Comparison of ENCODE assay signal across 17 cellular contexts in the genomic region with DNA sequence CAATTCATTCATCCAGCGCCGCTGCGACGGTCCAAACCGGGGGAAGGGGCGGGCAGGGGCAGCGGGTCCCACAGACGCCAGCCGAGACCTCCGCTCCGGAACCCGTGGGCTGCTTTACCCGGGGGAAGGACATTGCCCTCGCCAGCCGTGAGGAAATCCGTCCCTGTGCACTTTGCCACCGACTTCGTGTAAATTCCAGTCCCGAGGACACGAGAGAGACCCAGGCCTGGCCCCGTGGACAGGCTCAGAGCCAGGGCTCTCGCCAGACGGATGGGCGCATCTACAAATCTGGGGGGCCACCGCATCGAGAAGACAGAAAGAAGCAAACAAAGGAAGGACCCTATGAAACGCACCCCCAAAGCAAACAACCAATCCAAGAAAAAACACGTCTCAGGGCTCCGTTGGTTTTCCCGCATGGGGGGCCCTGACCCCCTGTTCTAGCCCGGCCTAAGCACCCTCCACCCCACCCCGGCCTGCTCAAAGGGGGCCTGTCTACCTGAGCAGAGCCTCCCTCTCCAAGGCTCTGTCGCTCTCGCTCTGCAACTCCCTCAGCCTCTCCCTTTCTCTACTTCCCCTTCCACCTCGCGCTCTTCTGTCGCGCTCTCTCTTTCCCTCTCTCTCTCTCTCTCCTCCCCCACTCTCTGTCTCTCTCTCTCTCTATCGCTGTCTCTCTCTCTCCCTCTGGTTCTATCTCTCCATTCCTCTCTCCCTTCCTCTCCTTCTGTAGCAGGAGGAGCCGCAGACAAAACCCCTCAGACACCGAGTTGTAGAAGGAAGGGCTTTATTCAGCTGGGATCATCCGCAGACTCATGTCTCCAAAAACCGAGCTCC. TPM values are rescaled to one million over a fixed set of nuclear protein-coding genes. Genes with fewer than 3 reads are reported as not detected.
DNase-seq lines count a peak whose midpoint lies in the region; ATAC-seq, FAIRE-seq and TF ChIP-seq lines count a peak whose summit lies in the region.
"Had no signal": no experiment of that assay in that cellular context is flagged by ENCODE, and none has a peak within 500 bp of the region (broad histone marks: within the 10 kb centered on the region; RNA-seq: fewer than 3 reads in every experiment).

No MANE protein-coding gene starts in this region.

- no peak for FAIRE-seq in frontal cortex (lab: Jason Lieb, UNC)

- no peak overlapping the region for H3K27ac Mint-ChIP-seq in CD4-positive, alpha-beta T cell
- H3K27ac Mint-ChIP-seq in naive thymus-derived CD8-positive, alpha-beta T cell: no peak overlapping the region
- H3K27ac Mint-ChIP-seq in Calu3 (ENCODE audit: unreplicated experiment): no peak overlapping the region

- no peaks in the 10 kb centered on the region for H3K36me3 Mint-ChIP-seq in CD4-positive, alpha-beta T cell (ENCODE audit: low read depth)
- peaks cover 2 to 12% (median 7%) of the 10 kb centered on the region in 3 donors for H3K36me3 Mint-ChIP-seq in naive thymus-derived CD8-positive, alpha-beta T cell
- no peaks in the 10 kb centered on the region for H3K36me3 Mint-ChIP-seq in Calu3 (ENCODE audit: insufficient read depth, unreplicated experiment)

- H3K4me3 ChIP-seq in H7 (ENCODE audit: insufficient read depth, low read depth, low read length) (peak overlapping the region; percentile 43), coronary artery (peak overlapping the region; percentile 54), upper lobe of left lung (peak overlapping the region in 1 of 4 donors; percentile 36)

- no peak for TF ChIP-seq EP300 in upper lobe of left lung (IDR thresholded peaks at IDR 0.05)

- no TSS peak for BruUV-seq in Calu3 (replicated peaks; lab: Mats Ljungman, UMichigan)

- TF ChIP-seq POLR2A in upper lobe of left lung (IDR thresholded peaks at IDR 0.05): no peak

- peak overlapping the region; percentile 61 for H3K4me3 Mint-ChIP-seq in CD4-positive, alpha-beta T cell
- H3K4me3 Mint-ChIP-seq in naive thymus-derived CD8-positive, alpha-beta T cell: peak overlapping the region; percentile 4 to 76 (median 64)
- no peak overlapping the region for H3K4me3 Mint-ChIP-seq in Calu3 (ENCODE audit: low read depth, unreplicated experiment)

- DNase-seq in CD4-positive, alpha-beta T cell: no peak
- DNase-seq in H7 (peak; percentile 62), coronary artery (ENCODE audit: low spot score) (no peak), Calu3 (no peak), upper lobe of left lung (no peak), frontal cortex (ENCODE audit: low spot score in 2 of 2) (no peak)
- DNase-seq in naive thymus-derived CD8-positive, alpha-beta T cell: no peak
- DNase-seq: central memory CD4-positive, alpha-beta T cell; COR-L47; hypothalamus; NCI-H1930; WERI-Rb-1 had no signal

- H3K9me3 Mint-ChIP-seq in CD4-positive, alpha-beta T cell: no peaks in the 10 kb centered on the region
- H3K9me3 Mint-ChIP-seq in naive thymus-derived CD8-positive, alpha-beta T cell: peaks cover 0 to 19% (median 2%) of the 10 kb centered on the region in 9 donors
- H3K9me3 Mint-ChIP-seq in Calu3 (ENCODE audit: low read depth, unreplicated experiment): peaks cover 8% of the 10 kb centered on the region

- no peaks in the 10 kb centered on the region for H3K9me3 ChIP-seq in CD4-positive, alpha-beta T cell (ENCODE audit: control insufficient read depth, low read length)
- no peaks in the 10 kb centered on the region for H3K9me3 ChIP-seq in upper lobe of left lung

- peaks cover 7 to 38% (median 12%) of the 10 kb centered on the region in 4 donors for H3K4me1 ChIP-seq in upper lobe of left lung

- POLR2A ChIA-PET in CD4-positive, alpha-beta T cell (lab: Charles Lee): no interaction called here
- POLR2A ChIA-PET in naive thymus-derived CD8-positive, alpha-beta T cell (lab: Charles Lee): no interaction called here

- H3K4me1 Mint-ChIP-seq in CD4-positive, alpha-beta T cell (ENCODE audit: low read depth): peaks cover 43% of the 10 kb centered on the region
- H3K4me1 Mint-ChIP-seq in naive thymus-derived CD8-positive, alpha-beta T cell: peaks cover 24 to 47% (median 37%) of the 10 kb centered on the region in 4 donors
- no peaks in the 10 kb centered on the region for H3K4me1 Mint-ChIP-seq in Calu3 (ENCODE audit: low read depth, unreplicated experiment)

- peaks cover 63% of the 10 kb centered on the region for H3K27me3 ChIP-seq in CD4-positive, alpha-beta T cell (ENCODE audit: control insufficient read depth, insufficient read depth, low read length)
- H3K27me3 ChIP-seq in H7 (ENCODE audit: control insufficient read depth, insufficient read depth, low read length) (peaks cover 82% of the 10 kb centered on the region), upper lobe of left lung (peaks cover 0 to 47% (median 30%) of the 10 kb centered on the region in 4 donors)

- 12 to 13% methylated on average over 31 to 43 of the region's 43 CpGs for WGBS in upper lobe of left lung, 2 donors

- intact Hi-C loops in CD4-positive, alpha-beta T cell (cut with DNase I, micrococcal nuclease): no loop called here
- intact Hi-C loops in Calu3 (cut with micrococcal nuclease; ENCODE audit: unreplicated experiment): no loop called here

- H3K36me3 ChIP-seq in H7 (replicated peaks; ENCODE audit: control insufficient read depth, insufficient read depth, low read length): no peaks in the 10 kb centered on the region
- H3K36me3 ChIP-seq in upper lobe of left lung: no peaks in the 10 kb centered on the region
- H3K36me3 ChIP-seq: WERI-Rb-1 had no signal

- H3K27ac ChIP-seq in CD4-positive, alpha-beta T cell (ENCODE audit: low read depth, low read length): no peak overlapping the region
- H3K27ac ChIP-seq in coronary artery: no peak overlapping the region
- H3K27ac ChIP-seq in upper lobe of left lung: no peak overlapping the region
- H3K27ac ChIP-seq: WERI-Rb-1 had no signal

- TF ChIP-seq CTCF in CD4-positive, alpha-beta T cell (IDR thresholded peaks at IDR 0.05): no peak
- TF ChIP-seq CTCF in coronary artery (IDR thresholded peaks at IDR 0.05): no peak
- TF ChIP-seq CTCF in Calu3 (IDR thresholded peaks at IDR 0.05; ENCODE audit: unreplicated experiment): no peak
- no peak for TF ChIP-seq CTCF in upper lobe of left lung (IDR thresholded peaks at IDR 0.05)

- ATAC-seq in CD4-positive, alpha-beta T cell (ENCODE audit: poor library complexity): no peak
- no peak for ATAC-seq in naive thymus-derived CD8-positive, alpha-beta T cell
- no peak for ATAC-seq in upper lobe of left lung (ENCODE audit: low FRiP score in 2 of 2)

- CTCF ChIA-PET in CD4-positive, alpha-beta T cell (lab: Charles Lee): no interaction called here
- CTCF ChIA-PET in Calu3 (lab: Charles Lee): no interaction called here

- peaks cover 84% of the 10 kb centered on the region for H3K27me3 Mint-ChIP-seq in CD4-positive, alpha-beta T cell
- H3K27me3 Mint-ChIP-seq in naive thymus-derived CD8-positive, alpha-beta T cell: peaks cover 42 to 79% (median 61%) of the 10 kb centered on the region in 5 donors
- no peaks in the 10 kb centered on the region for H3K27me3 Mint-ChIP-seq in Calu3 (ENCODE audit: unreplicated experiment)

RNA-seq across cellular contexts. Expression of a gene that starts 11.3 kb away (rescaled TPM):
- not detected for total RNA-seq in CD4-positive, alpha-beta T cell
- 0.18 TPM in 1 of 2 replicates, not detected in the other for total RNA-seq in H7 (2014; rRNA removed; shearing (Covaris generic))
- not detected for total RNA-seq in naive thymus-derived CD8-positive, alpha-beta T cell
- polyA plus RNA-seq in naive thymus-derived CD8-positive, alpha-beta T cell: not detected
- total RNA-seq in Calu3 (2022) (not detected in 2 replicates), upper lobe of left lung (not detected), frontal cortex (not detected)
- total RNA-seq: esophagus mucosa, LHCN-M2, mucosa of gallbladder, subcutaneous adipose tissue had no signal

RNA-seq across cellular contexts. Expression of a gene that starts 48.5 kb away (rescaled TPM):
- not detected for total RNA-seq in CD4-positive, alpha-beta T cell
- not detected in 2 replicates for total RNA-seq in H7 (2014; rRNA removed; shearing (Covaris generic))
- total RNA-seq in naive thymus-derived CD8-positive, alpha-beta T cell: not detected
- not detected for polyA plus RNA-seq in naive thymus-derived CD8-positive, alpha-beta T cell
- not detected in 2 replicates for total RNA-seq in Calu3 (2022)
- total RNA-seq in upper lobe of left lung: not detected
- total RNA-seq in frontal cortex: not detected
- total RNA-seq: esophagus mucosa, LHCN-M2, mucosa of gallbladder, SK-MEL-5, subcutaneous adipose tissue had no signal
